Comparison of ENCODE assay signal across 28 cellular contexts in the genomic region with DNA sequence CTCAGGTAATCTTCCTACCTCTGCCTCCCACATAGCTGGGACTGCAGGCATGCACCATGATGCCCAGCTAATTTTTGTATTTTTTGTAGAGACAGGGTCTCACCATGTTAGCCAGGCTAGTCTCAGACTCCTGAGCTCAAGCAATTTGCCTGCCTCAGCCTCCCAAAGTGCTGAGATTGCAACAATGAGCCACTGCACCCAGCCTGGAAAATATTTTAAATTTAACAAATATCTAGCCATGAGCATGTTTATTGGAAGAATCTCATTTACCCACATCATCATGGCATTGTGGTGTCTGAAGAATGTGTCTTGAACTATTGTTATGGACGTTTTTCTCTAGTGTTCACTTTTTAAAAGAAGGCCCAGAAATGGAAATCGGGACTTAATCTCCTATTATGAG.
"Had no signal": no experiment of that assay in that cellular context is flagged by ENCODE, and none has a peak within 500 bp of the region (broad histone marks: within the 10 kb centered on the region; RNA-seq: fewer than 3 reads in every experiment).

No MANE protein-coding gene starts in this region.

- FAIRE-seq: colon, endometrium, endothelial cell of umbilical vein, frontal cortex had no signal

- H3K9me3 ChIP-seq: colonic mucosa, esophagus muscularis mucosa, gastrocnemius medialis, gastroesophageal sphincter had no signal

- H3K27ac Mint-ChIP-seq: dendritic cell treated with granulocyte-macrophage colony-stimulating factor and Interleukin-4, amounts not matched to agents 40 ng/mL and 50 ng/mL, for 4 days; effector memory CD8-positive, alpha-beta T cell; endodermal cell had no signal

- DNase-seq: colonic mucosa; cortex of kidney; dermis blood vessel endothelial cell; dorsolateral prefrontal cortex; effector CD4-positive, alpha-beta T cell; effector CD8-positive, alpha-beta T cell; effector memory CD4-positive, alpha-beta T cell; effector memory CD8-positive, alpha-beta T cell; endodermal cell; erythroblast; esophagus squamous epithelium; foreskin fibroblast; foreskin keratinocyte; foreskin melanocyte; gastrocnemius medialis; glutamatergic neuron; head of caudate nucleus; heart left ventricle; heart right ventricle had no signal

- H3K4me1 Mint-ChIP-seq: endodermal cell had no signal

- H3K36me3 ChIP-seq: colonic mucosa had no signal

- H3K27me3 ChIP-seq: colonic mucosa, dorsolateral prefrontal cortex, esophagus muscularis mucosa, esophagus squamous epithelium, foreskin keratinocyte, gastrocnemius medialis, gastroesophageal sphincter, heart left ventricle, heart right ventricle had no signal

- H3K27ac ChIP-seq: colonic mucosa, coronary artery, dorsolateral prefrontal cortex, esophagus muscularis mucosa, esophagus squamous epithelium, foreskin keratinocyte, gastrocnemius medialis, gastroesophageal sphincter, heart left ventricle, heart right ventricle had no signal

- ATAC-seq: effector memory CD8-positive, alpha-beta T cell; esophagus mucosa; foreskin keratinocyte; gastrocnemius medialis; gastroesophageal sphincter; heart left ventricle; heart right ventricle had no signal

- H3K4me1 ChIP-seq: colonic mucosa, esophagus muscularis mucosa, esophagus squamous epithelium, foreskin keratinocyte, gastrocnemius medialis, gastroesophageal sphincter, heart left ventricle, heart right ventricle had no signal

- H3K4me3 ChIP-seq: colonic mucosa, coronary artery, dorsolateral prefrontal cortex, esophagus muscularis mucosa, esophagus squamous epithelium, gastrocnemius medialis, gastroesophageal sphincter, heart left ventricle, heart right ventricle had no signal

- H3K27me3 Mint-ChIP-seq: dendritic cell treated with granulocyte-macrophage colony-stimulating factor and Interleukin-4, amounts not matched to agents 40 ng/mL and 50 ng/mL, for 4 days; effector memory CD8-positive, alpha-beta T cell had no signal

- H3K4me3 Mint-ChIP-seq: dendritic cell treated with granulocyte-macrophage colony-stimulating factor and Interleukin-4, amounts not matched to agents 40 ng/mL and 50 ng/mL, for 4 days; effector memory CD8-positive, alpha-beta T cell; endodermal cell had no signal
